Comparison of ENCODE assay signal across 7 cellular contexts in genomic region chr5:181130081-181130480, GRCh38. TPM values are rescaled to one million over a fixed set of nuclear protein-coding genes. Genes with fewer than 3 reads are reported as not detected.
"Had no signal": no experiment of that assay in that cellular context is flagged by ENCODE, and none has a peak within 500 bp of the region (broad histone marks: within the 10 kb centered on the region; RNA-seq: fewer than 3 reads in every experiment).

No MANE protein-coding gene starts in this region.

RNA-seq across cellular contexts. Expression of gene OR2V1, which starts 0.9 kb away (rescaled TPM):
- total RNA-seq: GM23248, H4, H7, HepG2, HFFc6, HT1080 had no signal
- polyA plus RNA-seq: GM23248, HepG2, IgD-negative memory B cell had no signal

RNA-seq across cellular contexts. Expression of gene OR2V2, which starts 17.3 kb away (rescaled TPM):
- total RNA-seq: GM23248, H4, H7, HepG2, HFFc6, HT1080 had no signal
- polyA plus RNA-seq: GM23248, HepG2, IgD-negative memory B cell had no signal
